17 cellular contexts compared by ENCODE assay signal in genomic region chr6:1757133-1757532, GRCh38.
DNase-seq lines count a peak whose midpoint lies in the region; ATAC-seq and TF ChIP-seq lines count a peak whose summit lies in the region.
"Had no signal": no experiment of that assay in that cellular context is flagged by ENCODE, and none has a peak within 500 bp of the region (broad histone marks: within the 10 kb centered on the region; RNA-seq: fewer than 3 reads in every experiment).

No MANE protein-coding gene starts in this region.

- H3K36me3 ChIP-seq in mucosa of descending colon (ENCODE audit: low read depth), result no peaks in the 10 kb centered on the region
- H3K36me3 ChIP-seq: right atrium auricular region had no signal

- ATAC-seq in mucosa of descending colon, result peak; percentile 57
- ATAC-seq in HG02798 (IDR thresholded peaks at IDR 0.05; ENCODE audit: poor library complexity, unreplicated experiment), result no peak
- no peak for ATAC-seq in GM21515 (IDR thresholded peaks at IDR 0.05; ENCODE audit: unreplicated experiment)
- ATAC-seq in GM21529 (IDR thresholded peaks at IDR 0.05; ENCODE audit: unreplicated experiment), result no peak
- ATAC-seq: CD8-positive, alpha-beta T cell; HCT116; T-cell had no signal

- H3K9me3 ChIP-seq in mucosa of descending colon, result no peaks in the 10 kb centered on the region

- intact Hi-C loops in mucosa of descending colon (cut with DNase I, micrococcal nuclease), result no loop called here

- peaks cover 5% of the 10 kb centered on the region for H3K4me1 ChIP-seq in mucosa of descending colon (ENCODE audit: low read depth)
- H3K4me1 ChIP-seq: right atrium auricular region had no signal

- peak; percentile 52 for DNase-seq in DMS79 (lab: John Stamatoyannopoulos, UW)
- peak; percentile 74 for DNase-seq in NCI-H1436 treated with DMSO at 0.1 percent for 48 hours (lab: John Stamatoyannopoulos, UW)
- peak; percentile 74 for DNase-seq in NCI-H510A (lab: John Stamatoyannopoulos, UW)
- DNase-seq in mucosa of descending colon, result no peak
- DNase-seq in GOT3 (lab: John Stamatoyannopoulos, UW), result no peak
- DNase-seq: activated CD4-positive, alpha-beta T cell treated with anti-CD3 and anti-CD28 coated beads for 48 hours; activated effector memory CD4-positive, alpha-beta T cell treated with Interleukin-2 at 50 U/mL for 16 hours; CD8-positive, alpha-beta T cell; cortex of kidney; head of caudate nucleus; Right ventricle myocardium superior; T-cell had no signal

- H3K4me3 ChIP-seq in mucosa of descending colon, result no peak overlapping the region
- H3K4me3 ChIP-seq: right atrium auricular region had no signal

- TF ChIP-seq CTCF in mucosa of descending colon (IDR thresholded peaks at IDR 0.05), result no peak

Comparison
In these comparisons a context has a peak if more than half of its experiments do, and no peak if none do; other contexts are left out.
1. DNase-seq: peak in DMS79 (single experiment), NCI-H1436 treated with DMSO at 0.1 percent for 48 hours (single experiment) and NCI-H510A (single experiment); none in mucosa of descending colon (0 of 3) and GOT3 (single experiment).